ENCODE assay signal across 9 cellular contexts in genomic region chr22:40055143-40055926, GRCh38.
DNase-seq lines count a peak whose midpoint lies in the region; ATAC-seq lines count a peak whose summit lies in the region.
"Had no signal": no experiment of that assay in that cellular context is flagged by ENCODE, and none has a peak within 500 bp of the region (broad histone marks: within the 10 kb centered on the region; RNA-seq: fewer than 3 reads in every experiment).

No MANE protein-coding gene starts in this region.

- H3K36me3 ChIP-seq in naive thymus-derived CD4-positive, alpha-beta T cell (ENCODE audit: control insufficient read depth in 2 of 3, insufficient read depth in 3 of 3, low read length in 3 of 3), result no peaks in the 10 kb centered on the region

- H3K27me3 Mint-ChIP-seq in T-helper 17 cell, result no peaks in the 10 kb centered on the region
- H3K27me3 Mint-ChIP-seq in naive thymus-derived CD4-positive, alpha-beta T cell, result no peaks in the 10 kb centered on the region

- peak overlapping the region; percentile 65 for H3K27ac ChIP-seq in naive thymus-derived CD4-positive, alpha-beta T cell (ENCODE audit: low read depth, low read length)
- H3K27ac ChIP-seq: epithelial cell of prostate, parathyroid adenoma had no signal

- H3K4me3 ChIP-seq in naive thymus-derived CD4-positive, alpha-beta T cell (ENCODE audit: low read length), result peak overlapping the region; percentile 21

- no peaks in the 10 kb centered on the region for H3K9me3 ChIP-seq in T-helper 17 cell (ENCODE audit: control insufficient read depth, low read length, poor library complexity, severe bottlenecking)
- no peaks in the 10 kb centered on the region for H3K9me3 ChIP-seq in naive thymus-derived CD4-positive, alpha-beta T cell (ENCODE audit: control insufficient read depth in 2 of 3, low read length in 3 of 3)

- CTCF ChIA-PET in naive thymus-derived CD4-positive, alpha-beta T cell (lab: Charles Lee), result interaction anchor here (0.7 to 1.5 kb wide), 2 partner anchors 139 to 293 kb away, joined by 3 to 4 read pairs; no protein-coding TSS in a partner anchor

- peaks cover 0 to 3% (median 0%) of the 10 kb centered on the region in 11 donors for H3K9me3 Mint-ChIP-seq in naive thymus-derived CD4-positive, alpha-beta T cell

- DNase-seq in T-helper 17 cell (no peak), iPS-NIHi7 (ENCODE audit: extremely low spot score) (no peak), Kasumi-1 (lab: John Stamatoyannopoulos, UW) (no peak), T-helper 9 cell (no peak)
- DNase-seq in naive thymus-derived CD4-positive, alpha-beta T cell, result peak in 7 of 9 donors; percentile 15 to 70 (median 39)

- intact Hi-C loops in naive thymus-derived CD4-positive, alpha-beta T cell (cut with micrococcal nuclease), result loop anchor here (1.0 to 5.0 kb wide), 6 partner anchors 11 to 147 kb away; partner anchors contain the start of gene TNRC6B (in 1 of the 2)

- POLR2A ChIA-PET in naive thymus-derived CD4-positive, alpha-beta T cell (lab: Charles Lee), result interaction anchor here (0.6 to 4.7 kb wide), 11 partner anchors 10 to 535 kb away, joined by 3 to 44 read pairs (median 4); partner anchors contain the start of gene ATF4

- H3K27me3 ChIP-seq in naive thymus-derived CD4-positive, alpha-beta T cell (ENCODE audit: control insufficient read depth in 2 of 2, insufficient read depth in 2 of 2, low read length in 2 of 2), result no peaks in the 10 kb centered on the region

- peaks cover 3% of the 10 kb centered on the region for H3K36me3 Mint-ChIP-seq in T-helper 17 cell (ENCODE audit: low read depth)
- H3K36me3 Mint-ChIP-seq in naive thymus-derived CD4-positive, alpha-beta T cell, result peaks cover 0 to 21% (median 7%) of the 10 kb centered on the region in 5 donors

- ATAC-seq in GM18873 (IDR thresholded peaks at IDR 0.05; ENCODE audit: low FRiP score, unreplicated experiment) (peak; percentile 60), HG02678 (IDR thresholded peaks at IDR 0.05; ENCODE audit: unreplicated experiment) (peak; percentile 74), T-helper 17 cell (peak; percentile 96)
- peak; percentile 95 for ATAC-seq in naive thymus-derived CD4-positive, alpha-beta T cell

- peak overlapping the region; percentile 93 for H3K27ac Mint-ChIP-seq in T-helper 17 cell
- H3K27ac Mint-ChIP-seq in naive thymus-derived CD4-positive, alpha-beta T cell, result peak overlapping the region; percentile 50 to 91 (median 84)

- H3K4me1 ChIP-seq in naive thymus-derived CD4-positive, alpha-beta T cell (ENCODE audit: control insufficient read depth in 2 of 2, insufficient read depth in 2 of 2, low read length in 2 of 2), result peaks cover 53 to 68% of the 10 kb centered on the region in 2 donors
- H3K4me1 ChIP-seq: parathyroid adenoma had no signal

- H3K4me1 Mint-ChIP-seq in T-helper 17 cell, result peaks cover 61% of the 10 kb centered on the region
- peaks cover 63 to 95% (median 83%) of the 10 kb centered on the region in 7 donors for H3K4me1 Mint-ChIP-seq in naive thymus-derived CD4-positive, alpha-beta T cell

- peak overlapping the region; percentile 89 for H3K4me3 Mint-ChIP-seq in T-helper 17 cell
- peak overlapping the region; percentile 60 to 80 (median 70) for H3K4me3 Mint-ChIP-seq in naive thymus-derived CD4-positive, alpha-beta T cell

Comparison
In these comparisons a context has a peak if more than half of its experiments do, and no peak if none do; other contexts are left out.
1. DNase-seq: peak in naive thymus-derived CD4-positive, alpha-beta T cell (7 of 9); none in T-helper 17 cell (0 of 3), iPS-NIHi7 (single experiment), Kasumi-1 (0 of 2) and T-helper 9 cell (single experiment).
2. Peak in every context shown above with its lines, with median percentiles within 50 percentile points of each other: ATAC-seq.